In the genomic region with DNA sequence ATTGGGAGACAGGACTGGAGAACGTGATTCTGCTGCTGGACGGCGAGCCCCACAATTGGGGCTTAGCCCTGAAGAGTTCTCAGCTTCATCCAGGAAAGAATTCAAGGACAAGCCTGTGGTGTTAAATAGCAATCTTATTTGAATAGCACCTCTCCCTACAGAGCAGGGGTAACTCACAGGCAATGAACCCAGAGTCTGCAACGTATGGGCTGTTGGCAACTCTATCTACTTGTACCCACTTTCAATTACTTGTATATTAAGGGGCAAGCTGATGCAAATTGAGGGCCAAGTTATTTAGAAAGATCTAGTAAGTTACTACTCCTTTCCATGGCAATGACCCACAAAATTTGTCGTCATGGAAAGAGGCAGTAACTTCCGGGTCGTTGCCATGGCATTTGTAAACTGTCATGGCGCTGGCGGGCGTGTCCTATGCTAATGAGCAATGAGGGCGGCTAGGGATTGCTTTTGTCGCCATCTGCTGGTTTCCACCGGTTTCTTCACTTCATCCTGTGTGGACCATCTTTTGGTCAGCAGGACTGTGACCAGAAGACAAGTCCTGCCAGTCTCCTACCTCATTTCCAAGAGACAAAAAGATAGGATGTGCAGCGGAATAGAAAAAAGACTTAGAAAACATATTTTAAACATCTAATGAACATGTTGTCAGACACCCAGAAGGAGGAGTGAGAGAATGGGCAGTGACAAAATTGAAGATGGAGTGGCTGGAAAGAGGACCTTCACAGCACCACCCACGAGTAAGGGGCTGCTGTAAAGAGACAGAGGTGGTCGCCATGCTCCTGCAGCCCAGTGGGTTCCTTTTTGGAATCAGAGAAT, we compare ENCODE assay signal across 8 cellular contexts. TPM values are rescaled to one million over a fixed set of nuclear protein-coding genes. Genes with fewer than 3 reads are reported as not detected.
A peak's percentile ranks its signal among the peaks of the same experiment; 100 is the strongest.
DNase-seq lines count a peak whose midpoint lies in the region; ATAC-seq and TF ChIP-seq lines count a peak whose summit lies in the region.

No MANE protein-coding gene starts in this region.

- H3K4me3 ChIP-seq in GM12875 (ENCODE audit: low read depth, low read length) (no peak overlapping the region), heart left ventricle (peak overlapping the region in 3 of 12 donors; percentile 0 to 25 (median 20))

- WGBS in heart left ventricle, 4 donors = 32 to 36% (median 34%) methylated on average over 16 of the region's 16 CpGs

- no peaks in the 10 kb centered on the region for H3K27me3 ChIP-seq in heart left ventricle

- no peaks in the 10 kb centered on the region for H3K36me3 ChIP-seq in heart left ventricle

- H3K9me3 ChIP-seq in heart left ventricle = no peaks in the 10 kb centered on the region

- DNase-seq in NCI-H1417 (lab: John Stamatoyannopoulos, UW) = peak; percentile 77 to 93 (median 83)
- DNase-seq in SW 1271 (lab: John Stamatoyannopoulos, UW) = peak; percentile 81 to 93
- DNase-seq in activated naive CD8-positive, alpha-beta T cell treated with anti-CD3 and anti-CD28 coated beads, Interleukin-2, amount 50 U/mL, for 16 hours (ENCODE audit: low read depth, low spot score) = peak; percentile 84
- DNase-seq in heart left ventricle = peak; percentile 92 to 97 (median 94)
- peak; percentile 98 for DNase-seq in posterior vena cava (ENCODE audit: low spot score)
- peak; percentile 95 for DNase-seq in ureter (ENCODE audit: low spot score)

- peaks cover 0 to 6% (median 0%) of the 10 kb centered on the region in 12 donors for H3K4me1 ChIP-seq in heart left ventricle

- intact Hi-C loops in heart left ventricle (cut with DNase I) = loop anchor here in 9 of 10 donors (1.0 to 10.0 kb wide), 8 partner anchors 45 to 173 kb away; partner anchors contain the start of genes SH3BP5 (in 5 of the 9) and CAPN7 (in 3 of the 9)
- intact Hi-C loops in posterior vena cava (cut with DNase I) = loop anchor here (2.0 to 5.0 kb wide), 3 partner anchors 41 to 111 kb away; no protein-coding TSS in a partner anchor

- TF ChIP-seq POLR2A in heart left ventricle (IDR thresholded peaks at IDR 0.05) = peak in 1 of 2 donors; percentile 33

- ATAC-seq in HG02840 (IDR thresholded peaks at IDR 0.05; ENCODE audit: low FRiP score, unreplicated experiment) = peak; percentile 82
- peak; percentile 97 to 98 (median 98) for ATAC-seq in heart left ventricle

- peak overlapping the region in 8 of 12 donors; percentile 8 to 73 (median 56) for H3K27ac ChIP-seq in heart left ventricle

- TF ChIP-seq CTCF in GM12875 (IDR thresholded peaks at IDR 0.05; ENCODE audit: borderline replicate concordance, insufficient read depth, low read depth, low read length) (peak; percentile 79), heart left ventricle (IDR thresholded peaks at IDR 0.05) (peak; percentile 68 to 91 (median 82))

RNA-seq across cellular contexts. Expression of gene SH3BP5, which starts 45.8 kb away (rescaled TPM):
- 10 to 100 TPM in 5 of 9 donors, 1 to 10 TPM in 4; 4.9 to 28.6 (median 11.7) TPM for total RNA-seq in heart left ventricle
- 1 to 10 TPM; 5.2 to 8.7 TPM for polyA plus RNA-seq in heart left ventricle
- total RNA-seq in posterior vena cava = 100 to 1,000 TPM in 1 of 2 donors, 10 to 100 TPM in 1; 67.9 to 105 TPM
- total RNA-seq in ureter = 68.0 TPM

RNA-seq across cellular contexts. Expression of gene METTL6, which starts 49.2 kb away (rescaled TPM):
- 10 to 100 TPM in 5 of 9 donors, 1 to 10 TPM in 4; 5.7 to 14.7 (median 10.5) TPM for total RNA-seq in heart left ventricle
- polyA plus RNA-seq in heart left ventricle = 10 to 100 TPM in 1 of 2 donors, 1 to 10 TPM in 1; 6.0 to 15.6 TPM
- 10 to 100 TPM; 10.6 to 11.1 TPM for total RNA-seq in posterior vena cava
- 19.3 TPM for total RNA-seq in ureter

RNA-seq across cellular contexts. Expression of gene EAF1, which starts 49.2 kb away (rescaled TPM):
- total RNA-seq in heart left ventricle = 10 to 100 TPM in 4 of 9 donors, 1 to 10 TPM in 5; 7.0 to 19.6 (median 9.8) TPM
- 10 to 100 TPM in 1 of 2 donors, 1 to 10 TPM in 1; 2.7 to 10.8 TPM for polyA plus RNA-seq in heart left ventricle
- 10 to 100 TPM; 15.3 to 16.7 TPM for total RNA-seq in posterior vena cava
- 14.1 TPM for total RNA-seq in ureter
